Comparison of ENCODE assay signal across 8 cellular contexts in genomic region chr1:10472220-10473144, GRCh38. TPM values are rescaled to one million over a fixed set of nuclear protein-coding genes. Genes with fewer than 3 reads are reported as not detected.
DNase-seq lines count a peak whose midpoint lies in the region; ATAC-seq, FAIRE-seq and TF ChIP-seq lines count a peak whose summit lies in the region.

DFFA (minus strand) TSS chr1:10472529; CDS start chr1:10472458, 71 bp downstream.

- H3K4me3 ChIP-seq in PC-3 (ENCODE audit: low read length) (peak within 1 kb of the TSS; percentile 92), mucosa of rectum (ENCODE audit: low read length in 2 of 2) (peak within 1 kb of the TSS; percentile 80 to 90)

- no peaks in the 10 kb centered on the region for H4K20me1 ChIP-seq in PC-3 (ENCODE audit: low read length)

- BruUV-seq in PC-3 (replicated peaks; lab: Mats Ljungman, UMichigan): no TSS peak

- no peaks in the 10 kb centered on the region for H3F3A ChIP-seq in PC-3 (ENCODE audit: low read length, unreplicated experiment)

- peak within 1 kb of the TSS; percentile 95 for H2AFZ ChIP-seq in PC-3 (ENCODE audit: low read length)

- POLR2A ChIA-PET in PC-3 (lab: Charles Lee; ENCODE audit: unreplicated experiment): no interaction called here

- peak within 1 kb of the TSS; percentile 94 for H3K4me2 ChIP-seq in PC-3 (ENCODE audit: low read length)

- no peak for TF ChIP-seq CTCF in D721Med (IDR thresholded peaks at IDR 0.05; ENCODE audit: insufficient read depth, missing control alignments)
- TF ChIP-seq CTCF in PC-3 (conservative IDR thresholded peaks at IDR 0.05; ENCODE audit: low read depth, low read length): no peak

- CTCF ChIA-PET in PC-3 (lab: Charles Lee): no interaction called here

- H3K36me3 ChIP-seq in PC-3 (ENCODE audit: low read depth, low read length) (peaks cover 5% of the 10 kb centered on the region), mucosa of rectum (ENCODE audit: control insufficient read depth in 2 of 2, insufficient read depth in 2 of 2, low read length in 2 of 2) (peaks cover 12 to 17% of the 10 kb centered on the region in 2 donors)

- TF ChIP-seq POLR2A in erythroblast (IDR thresholded peaks at IDR 0.05; ENCODE audit: low read length): peak; percentile 59

- H3K9me3 ChIP-seq in PC-3 (ENCODE audit: low read length) (no peaks in the 10 kb centered on the region), mucosa of rectum (ENCODE audit: control insufficient read depth in 2 of 2, low read length in 2 of 2) (no peaks in the 10 kb centered on the region)

- H3K27ac ChIP-seq in PC-3 (ENCODE audit: low read length) (peak within 1 kb of the TSS; percentile 7; the same call in 1 of the 2 replicates), mucosa of rectum (ENCODE audit: low read depth in 2 of 2, low read length in 2 of 2) (peak within 1 kb of the TSS; percentile 37 to 52)

- no peak for TF ChIP-seq EP300 in Ishikawa (IDR thresholded peaks at IDR 0.05; ENCODE audit: borderline replicate concordance)

- intact Hi-C loops in PC-3 (cut with micrococcal nuclease): loop anchor here (1.0 kb wide), 1 partner anchor 42 kb away; the partner anchor contains the start of gene CENPS

- DNase-seq in D721Med (ENCODE audit: insufficient read length, low spot score) (peak; percentile 75), PC-3 (peak; percentile 95), activated T-cell treated with anti-CD3 and anti-CD28 coated beads for 48 hours (ENCODE audit: low read depth) (peak; percentile 86), erythroblast (lab: John Stamatoyannopoulos, UW) (peak; percentile 95)
- peak; percentile 95 for DNase-seq in stimulated activated CD8-positive, alpha-beta memory T cell treated with anti-CD3 and anti-CD28 coated beads, Interleukin-4, amount 100 ng/mL, for 48 hours

- H3K79me2 ChIP-seq in PC-3 (ENCODE audit: low read length): peaks cover 44% of the 10 kb centered on the region

- H3K4me1 ChIP-seq in PC-3 (ENCODE audit: insufficient read depth, low read length) (peaks cover 24% of the 10 kb centered on the region), mucosa of rectum (ENCODE audit: control insufficient read depth in 2 of 2, insufficient read depth in 2 of 2, low read length in 2 of 2) (peaks cover 20 to 24% of the 10 kb centered on the region in 2 donors)

- H3K27me3 ChIP-seq in PC-3 (ENCODE audit: low read length) (no peaks in the 10 kb centered on the region), mucosa of rectum (ENCODE audit: control insufficient read depth in 2 of 2, insufficient read depth in 2 of 2, low read length in 2 of 2) (no peaks in the 10 kb centered on the region)

- no peak for TF ChIP-seq RAD21 in Ishikawa (IDR thresholded peaks at IDR 0.05; ENCODE audit: low read depth)

- FAIRE-seq in D721Med (lab: Jason Lieb, UNC): no peak

- H3K9me2 ChIP-seq in PC-3 (replicated peaks; ENCODE audit: low read length): no peaks in the 10 kb centered on the region

- H3K9ac ChIP-seq in PC-3 (ENCODE audit: low read length) (peak within 1 kb of the TSS; percentile 81), mucosa of rectum (ENCODE audit: low read depth in 1 of 2, low read length in 2 of 2) (peak within 1 kb of the TSS; percentile 74 to 81)

- ATAC-seq in GM21528 (IDR thresholded peaks at IDR 0.05; ENCODE audit: low FRiP score, unreplicated experiment) (peak; percentile 86), PC-3 (peak; percentile 71)

TF ChIP-seq in Ishikawa, 13 proteins besides CTCF, POLR2A, EP300 and RAD21:
- TF ChIP-seq TAF1 (IDR thresholded peaks at IDR 0.05; ENCODE audit: low read depth) (peak; percentile 45; the same call in 1 of the 2 replicates), NFIC (IDR thresholded peaks at IDR 0.05) (peak; percentile 54; the same call in 1 of the 2 replicates), TCF12 (IDR thresholded peaks at IDR 0.05; ENCODE audit: low read depth) (peak; percentile 84), ZBTB7A (IDR thresholded peaks at IDR 0.05; ENCODE audit: low read depth) (peak; percentile 98), TEAD4 (IDR thresholded peaks at IDR 0.05) (peak; percentile 12; the same call in 1 of the 2 replicates), FOXM1 (IDR thresholded peaks at IDR 0.05; ENCODE audit: borderline replicate concordance, low read depth) (no peak), CREB1 (IDR thresholded peaks at IDR 0.05; ENCODE audit: low read depth) (peak; percentile 31; the same call in 1 of the 2 replicates), MAX (IDR thresholded peaks at IDR 0.05) (peak; percentile 98), CEBPB (IDR thresholded peaks at IDR 0.05) (no peak), YY1 (IDR thresholded peaks at IDR 0.05; ENCODE audit: low read depth) (peak; percentile 82), EGR1 (IDR thresholded peaks at IDR 0.05) (no peak)
- TF ChIP-seq, protein P1, sequence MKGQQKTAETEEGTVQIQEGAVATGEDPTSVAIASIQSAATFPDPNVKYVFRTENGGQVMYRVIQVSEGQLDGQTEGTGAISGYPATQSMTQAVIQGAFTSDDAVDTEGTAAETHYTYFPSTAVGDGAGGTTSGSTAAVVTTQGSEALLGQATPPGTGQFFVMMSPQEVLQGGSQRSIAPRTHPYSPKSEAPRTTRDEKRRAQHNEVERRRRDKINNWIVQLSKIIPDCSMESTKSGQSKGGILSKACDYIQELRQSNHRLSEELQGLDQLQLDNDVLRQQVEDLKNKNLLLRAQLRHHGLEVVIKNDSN (IDR thresholded peaks at IDR 0.05): peak; percentile 99
- TF ChIP-seq, protein P2, sequence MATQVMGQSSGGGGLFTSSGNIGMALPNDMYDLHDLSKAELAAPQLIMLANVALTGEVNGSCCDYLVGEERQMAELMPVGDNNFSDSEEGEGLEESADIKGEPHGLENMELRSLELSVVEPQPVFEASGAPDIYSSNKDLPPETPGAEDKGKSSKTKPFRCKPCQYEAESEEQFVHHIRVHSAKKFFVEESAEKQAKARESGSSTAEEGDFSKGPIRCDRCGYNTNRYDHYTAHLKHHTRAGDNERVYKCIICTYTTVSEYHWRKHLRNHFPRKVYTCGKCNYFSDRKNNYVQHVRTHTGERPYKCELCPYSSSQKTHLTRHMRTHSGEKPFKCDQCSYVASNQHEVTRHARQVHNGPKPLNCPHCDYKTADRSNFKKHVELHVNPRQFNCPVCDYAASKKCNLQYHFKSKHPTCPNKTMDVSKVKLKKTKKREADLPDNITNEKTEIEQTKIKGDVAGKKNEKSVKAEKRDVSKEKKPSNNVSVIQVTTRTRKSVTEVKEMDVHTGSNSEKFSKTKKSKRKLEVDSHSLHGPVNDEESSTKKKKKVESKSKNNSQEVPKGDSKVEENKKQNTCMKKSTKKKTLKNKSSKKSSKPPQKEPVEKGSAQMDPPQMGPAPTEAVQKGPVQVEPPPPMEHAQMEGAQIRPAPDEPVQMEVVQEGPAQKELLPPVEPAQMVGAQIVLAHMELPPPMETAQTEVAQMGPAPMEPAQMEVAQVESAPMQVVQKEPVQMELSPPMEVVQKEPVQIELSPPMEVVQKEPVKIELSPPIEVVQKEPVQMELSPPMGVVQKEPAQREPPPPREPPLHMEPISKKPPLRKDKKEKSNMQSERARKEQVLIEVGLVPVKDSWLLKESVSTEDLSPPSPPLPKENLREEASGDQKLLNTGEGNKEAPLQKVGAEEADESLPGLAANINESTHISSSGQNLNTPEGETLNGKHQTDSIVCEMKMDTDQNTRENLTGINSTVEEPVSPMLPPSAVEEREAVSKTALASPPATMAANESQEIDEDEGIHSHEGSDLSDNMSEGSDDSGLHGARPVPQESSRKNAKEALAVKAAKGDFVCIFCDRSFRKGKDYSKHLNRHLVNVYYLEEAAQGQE (IDR thresholded peaks at IDR 0.05; ENCODE audit: low read depth): no peak

RNA-seq across cellular contexts. Expression of gene DFFA, which starts in this region (rescaled TPM):
- total RNA-seq in PC-3 (2014; rRNA removed): 46.7 and 52.0 TPM in 2 replicates

Comparison
In these comparisons a context has a peak if more than half of its experiments do, and no peak if none do; other contexts are left out.
1. Peak in every context shown above with its lines: DNase-seq, ATAC-seq, H3K4me3 ChIP-seq and H3K27ac ChIP-seq.